ENCODE assay signal across 28 cellular contexts in genomic region chr3:197019021-197019420, GRCh38. TPM values are rescaled to one million over a fixed set of nuclear protein-coding genes. Genes with fewer than 3 reads are reported as not detected.
A peak's percentile ranks its signal among the peaks of the same experiment; 100 is the strongest.
DNase-seq lines count a peak whose midpoint lies in the region; ATAC-seq, FAIRE-seq and TF ChIP-seq lines count a peak whose summit lies in the region.
"Had no signal": no experiment of that assay in that cellular context is flagged by ENCODE, and none has a peak within 500 bp of the region (broad histone marks: within the 10 kb centered on the region; RNA-seq: fewer than 3 reads in every experiment).

No MANE protein-coding gene starts in this region.

- no peak overlapping the region for H3K27ac Mint-ChIP-seq in naive thymus-derived CD8-positive, alpha-beta T cell
- H3K27ac Mint-ChIP-seq: immature natural killer cell, T-helper 17 cell had no signal

- no peak overlapping the region for H3K9ac ChIP-seq in Karpas-422 (ENCODE audit: low read length)

- H3K27me3 Mint-ChIP-seq in naive thymus-derived CD8-positive, alpha-beta T cell = peaks cover 0 to 7% (median 1%) of the 10 kb centered on the region in 5 donors

- H2AFZ ChIP-seq in Karpas-422 (ENCODE audit: low read length) = no peak overlapping the region

- no peak overlapping the region for H3K4me2 ChIP-seq in Karpas-422 (ENCODE audit: low read depth, low read length, poor library complexity, severe bottlenecking)

- POLR2A ChIA-PET in naive thymus-derived CD8-positive, alpha-beta T cell (lab: Charles Lee) = interaction anchor here (0.6 kb wide), 1 partner anchor 274 kb away, joined by 3 read pairs; no protein-coding TSS in a partner anchor

- 40 to 50% (median 48%) methylated on average over 6 of the region's 6 CpGs for WGBS in stomach, 5 donors

- no peaks in the 10 kb centered on the region for H3K9me2 ChIP-seq in Karpas-422 (replicated peaks; ENCODE audit: insufficient read depth, low read length)

- no peak overlapping the region for H3K4me3 Mint-ChIP-seq in naive thymus-derived CD8-positive, alpha-beta T cell
- H3K4me3 Mint-ChIP-seq: immature natural killer cell, T-helper 17 cell had no signal

- TF ChIP-seq EP300 in stomach (IDR thresholded peaks at IDR 0.05) = no peak

- TF ChIP-seq POLR2A in GM12892 (IDR thresholded peaks at IDR 0.05; ENCODE audit: low read depth, low read length) (0 out of 2 replicates have a peak, but pooled peaks have one; percentile 37), stomach (IDR thresholded peaks at IDR 0.05) (no peak)

- H3K27ac ChIP-seq in stomach = no peak overlapping the region
- H3K27ac ChIP-seq in Karpas-422 (ENCODE audit: low read length) = no peak overlapping the region
- H3K27ac ChIP-seq: brain microvascular endothelial cell, HL-60, SK-N-MC, upper lobe of left lung had no signal

- H3K36me3 Mint-ChIP-seq in naive thymus-derived CD8-positive, alpha-beta T cell = no peaks in the 10 kb centered on the region
- H3K36me3 Mint-ChIP-seq: immature natural killer cell had no signal

- intact Hi-C loops in left colon (cut with DNase I, micrococcal nuclease) (no loop called here), stomach (cut with DNase I; ENCODE audit: low total_unique reads) (no loop called here)

- H3K9me3 ChIP-seq in stomach (no peaks in the 10 kb centered on the region), Karpas-422 (ENCODE audit: low read length) (no peaks in the 10 kb centered on the region)
- H3K9me3 ChIP-seq: BE2C, upper lobe of left lung had no signal

- peaks cover 13% of the 10 kb centered on the region; the same call in 1 of the 2 replicates for H4K20me1 ChIP-seq in Karpas-422 (ENCODE audit: insufficient read depth, low read depth, low read length)

- DNase-seq in Ammon's horn (ENCODE audit: low spot score) (peak; percentile 54), GM12892 (ENCODE audit: insufficient read length) (no peak), SW480 (ENCODE audit: low spot score) (peak; percentile 74), left colon (no peak), stomach (no peak), ecto neural progenitor cell (ENCODE audit: low spot score) (no peak), Karpas-422 (no peak)
- no peak for DNase-seq in naive thymus-derived CD8-positive, alpha-beta T cell
- DNase-seq: ACHN; activated CD4-positive, alpha-beta T cell treated with anti-CD3 and anti-CD28 coated beads, Interleukin-2, amount 50 U/mL, for 48 hours; activated naive CD4-positive, alpha-beta T cell treated with anti-CD3 and anti-CD28 coated beads, Interleukin-2, amount 50 U/mL, for 16 hours; BE2C; brain microvascular endothelial cell; DMS153; immature natural killer cell; KG1; mesenchymal stem cell; MM.1S; NCI-H1417 treated with DMSO at 0.1 percent for 48 hours; NCI-H2081 treated with DMSO at 0.1 percent for 48 hours; NCI-H446; stimulated activated CD4-positive, alpha-beta T cell treated with anti-CD3 and anti-CD28 coated beads, Interleukin-4, amount 100 ng/mL, for 4 hours; T-helper 17 cell; upper lobe of left lung had no signal

- H3K4me3 ChIP-seq in stomach = no peak overlapping the region
- H3K4me3 ChIP-seq in Karpas-422 (ENCODE audit: low read length) = no peak overlapping the region
- H3K4me3 ChIP-seq: GM12878, SK-N-MC, upper lobe of left lung had no signal

- H3K4me1 ChIP-seq in stomach (peaks cover 0 to 14% (median 7%) of the 10 kb centered on the region in 4 donors), Karpas-422 (ENCODE audit: low read length) (peaks cover 26% of the 10 kb centered on the region)

- peak; percentile 27 for ATAC-seq in left colon
- no peak for ATAC-seq in naive thymus-derived CD8-positive, alpha-beta T cell
- ATAC-seq: GM12878, left lobe of liver, T-helper 17 cell had no signal

- no peak for FAIRE-seq in GM12892 (lab: Jason Lieb, UNC)
- FAIRE-seq: GM12878 had no signal

- TF ChIP-seq CTCF in stomach (IDR thresholded peaks at IDR 0.05) = no peak

- H3K27me3 ChIP-seq in stomach (peaks cover 0 to 36% (median 4%) of the 10 kb centered on the region in 3 donors), Karpas-422 (ENCODE audit: low read length) (no peaks in the 10 kb centered on the region)
- H3K27me3 ChIP-seq: BE2C, brain microvascular endothelial cell, upper lobe of left lung had no signal

- H3K36me3 ChIP-seq in stomach (no peaks in the 10 kb centered on the region), Karpas-422 (ENCODE audit: insufficient read depth, low read length) (no peaks in the 10 kb centered on the region)
- H3K36me3 ChIP-seq: BE2C, brain microvascular endothelial cell, upper lobe of left lung had no signal

- no peaks in the 10 kb centered on the region for H3K9me3 Mint-ChIP-seq in naive thymus-derived CD8-positive, alpha-beta T cell
- H3K9me3 Mint-ChIP-seq: immature natural killer cell had no signal

- no peaks in the 10 kb centered on the region for H3K79me2 ChIP-seq in Karpas-422 (ENCODE audit: low read length)

- peaks cover 2 to 16% (median 12%) of the 10 kb centered on the region in 4 donors for H3K4me1 Mint-ChIP-seq in naive thymus-derived CD8-positive, alpha-beta T cell

RNA-seq across cellular contexts. Expression of gene MELTF, which starts 10.6 kb away (rescaled TPM):
- 17.9 TPM for polyA plus RNA-seq in GM12892 (2012; ENCODE audit: missing spikeins)
- total RNA-seq in left colon = 10 to 100 TPM; 14.4 to 32.1 TPM
- 1 to 10 TPM in 3 of 5 donors, under 1 TPM in 2; 0.45 to 4.4 (median 3.5) TPM for total RNA-seq in stomach
- polyA plus RNA-seq in stomach = 1 to 10 TPM in 2 of 3 donors, under 1 TPM in 1; 0.76 to 1.8 (median 1.3) TPM
- total RNA-seq in naive thymus-derived CD8-positive, alpha-beta T cell = 1 to 10 TPM in 1 of 2 experiments, under 1 TPM in 1; 0.36 to 1.2 TPM
- polyA plus RNA-seq in naive thymus-derived CD8-positive, alpha-beta T cell = under 1 TPM in 1 of 3 donors, not detected in 2; 0.12 TPM
- 0.07 and 0.43 TPM in 2 replicates for total RNA-seq in Karpas-422 (2014; rRNA removed; shearing (Covaris generic); ENCODE audit: low replicate concordance)

RNA-seq across cellular contexts. Expression of gene PIGZ, which starts 50.4 kb away (rescaled TPM):
- 3.3 TPM for polyA plus RNA-seq in GM12892 (2012; ENCODE audit: missing spikeins)
- total RNA-seq in left colon = 100 to 1,000 TPM in 1 of 2 donors, 10 to 100 TPM in 1; 92.6 to 129 TPM
- total RNA-seq in stomach = 100 to 1,000 TPM in 1 of 5 donors, 10 to 100 TPM in 1, 1 to 10 TPM in 3; 1.2 to 125 (median 9.2) TPM
- polyA plus RNA-seq in stomach = 1 to 10 TPM; 3.0 to 5.6 (median 4.1) TPM
- total RNA-seq in naive thymus-derived CD8-positive, alpha-beta T cell = under 1 TPM; 0.13 to 0.19 TPM
- under 1 TPM in 2 of 3 donors, not detected in 1; 0.32 to 0.55 TPM for polyA plus RNA-seq in naive thymus-derived CD8-positive, alpha-beta T cell
- total RNA-seq in Karpas-422 (2014; rRNA removed; shearing (Covaris generic); ENCODE audit: low replicate concordance) = 0.37 and 1.1 TPM in 2 replicates

Comparison
In these comparisons a context has a peak if more than half of its experiments do, and no peak if none do; other contexts are left out.
1. DNase-seq: peak in Ammon's horn (single experiment) and SW480 (single experiment); none in GM12892 (single experiment), left colon (0 of 2), stomach (single experiment), naive thymus-derived CD8-positive, alpha-beta T cell (0 of 10), ecto neural progenitor cell (single experiment) and Karpas-422 (single experiment).